ENCODE assay signal across 1 cellular context in the genomic region with DNA sequence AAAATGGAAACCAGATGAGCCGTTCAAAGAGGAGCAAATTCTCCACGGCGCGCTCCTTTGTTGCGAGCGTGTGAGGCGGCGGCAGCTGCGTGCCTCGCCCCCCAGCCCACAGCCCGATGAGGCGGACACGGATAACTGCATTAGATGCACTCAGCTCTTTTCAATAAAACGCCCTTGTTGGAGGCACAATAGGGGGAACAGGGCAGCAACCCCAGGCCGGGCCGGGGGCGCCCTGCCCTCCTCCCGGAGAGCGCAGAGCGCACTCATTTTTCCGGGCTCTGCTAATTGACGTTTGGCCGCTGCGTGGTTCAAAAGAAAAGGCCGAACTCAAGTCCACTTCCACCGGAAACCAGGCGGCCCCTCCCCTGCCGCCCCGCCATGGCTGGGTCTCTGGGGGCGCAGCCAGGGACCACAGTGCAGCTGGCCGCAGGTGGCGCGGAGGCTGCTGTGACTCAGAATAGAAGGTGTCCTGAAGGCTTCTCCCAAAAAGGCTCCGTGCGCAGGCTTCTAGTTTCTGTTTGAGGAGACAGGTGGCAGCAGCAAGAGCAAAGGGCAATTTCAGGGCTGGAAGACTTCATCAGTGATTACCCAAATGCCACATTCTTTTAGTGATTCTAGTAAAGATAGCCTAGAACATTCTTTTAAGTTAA.
TF ChIP-seq lines count a peak whose summit lies in the region.

No MANE protein-coding gene starts in this region.

TF ChIP-seq in HepG2, 621 proteins besides CTCF, POLR2A, EP300 and RAD21 (continued from another document and continues in another):
- TF ChIP-seq SNAPC4 (CRISPR knock-in tag; IDR thresholded peaks at IDR 0.05) (no peak), ZNF451 (CRISPR knock-in tag; IDR thresholded peaks at IDR 0.05) (peak; percentile 59; the same call in 1 of the 2 replicates), ZNF496 (CRISPR knock-in tag; IDR thresholded peaks at IDR 0.05; ENCODE audit: insufficient replicate concordance) (no peak), HHEX (CRISPR knock-in tag; IDR thresholded peaks at IDR 0.05) (no peak), TBX3 (IDR thresholded peaks at IDR 0.05; ENCODE audit: borderline replicate concordance) (peak; percentile 30; the same call in 1 of the 2 replicates), ZNF501 (CRISPR knock-in tag; IDR thresholded peaks at IDR 0.05) (no peak), HDAC2 (CRISPR knock-in tag; IDR thresholded peaks at IDR 0.05) (peak; percentile 79), EZH2 (conservative IDR thresholded peaks at IDR 0.05; ENCODE audit: low read depth, low read length) (no peak), GPBP1L1 (CRISPR knock-in tag; IDR thresholded peaks at IDR 0.05) (no peak), ZFP82 (CRISPR knock-in tag; IDR thresholded peaks at IDR 0.05; ENCODE audit: borderline replicate concordance) (no peak), ZNF329 (CRISPR knock-in tag; IDR thresholded peaks at IDR 0.05; ENCODE audit: low read depth) (no peak; the same call in 1 of the 2 replicates), CAMTA2 (CRISPR knock-in tag; IDR thresholded peaks at IDR 0.05; ENCODE audit: borderline replicate concordance) (no peak), MXD4 (CRISPR knock-in tag; IDR thresholded peaks at IDR 0.05) (peak; percentile 78), ZBTB3 (CRISPR knock-in tag; IDR thresholded peaks at IDR 0.05; ENCODE audit: borderline replicate concordance, low read depth) (no peak), SRSF9 (IDR thresholded peaks at IDR 0.05; ENCODE audit: borderline replicate concordance, insufficient read depth, low read depth, low read length, poor library complexity, severe bottlenecking) (no peak), TSC22D2 (CRISPR knock-in tag; IDR thresholded peaks at IDR 0.05; ENCODE audit: borderline replicate concordance) (0 out of 2 replicates have a peak, but pooled peaks have one; percentile 46), ELK4 (CRISPR knock-in tag; IDR thresholded peaks at IDR 0.05; ENCODE audit: borderline replicate concordance) (peak; percentile 81; the same call in 1 of the 2 replicates), ETV5 (CRISPR knock-in tag; IDR thresholded peaks at IDR 0.05; ENCODE audit: borderline replicate concordance) (peak; percentile 97), FOXP1 (IDR thresholded peaks at IDR 0.05) (no peak), FOXP1 (CRISPR knock-in tag; IDR thresholded peaks at IDR 0.05) (no peak; the same call in 1 of the 2 replicates), ZNF709 (CRISPR knock-in tag; IDR thresholded peaks at IDR 0.05) (no peak), ZNF263 (CRISPR knock-in tag; IDR thresholded peaks at IDR 0.05) (no peak), ZNF788 (CRISPR knock-in tag; IDR thresholded peaks at IDR 0.05; ENCODE audit: borderline replicate concordance) (peak; percentile 77; the same call in 1 of the 2 replicates), DMAP1 (CRISPR knock-in tag; IDR thresholded peaks at IDR 0.05) (peak; percentile 92), ZNF121 (CRISPR knock-in tag; IDR thresholded peaks at IDR 0.05) (no peak), PCBP1 (IDR thresholded peaks at IDR 0.05; ENCODE audit: borderline replicate concordance, low read depth, low read length) (peak; percentile 93), MAFG (CRISPR knock-in tag; IDR thresholded peaks at IDR 0.05) (no peak), ZNF598 (CRISPR knock-in tag; IDR thresholded peaks at IDR 0.05; ENCODE audit: borderline replicate concordance) (no peak)
- TF ChIP-seq, protein P1, sequence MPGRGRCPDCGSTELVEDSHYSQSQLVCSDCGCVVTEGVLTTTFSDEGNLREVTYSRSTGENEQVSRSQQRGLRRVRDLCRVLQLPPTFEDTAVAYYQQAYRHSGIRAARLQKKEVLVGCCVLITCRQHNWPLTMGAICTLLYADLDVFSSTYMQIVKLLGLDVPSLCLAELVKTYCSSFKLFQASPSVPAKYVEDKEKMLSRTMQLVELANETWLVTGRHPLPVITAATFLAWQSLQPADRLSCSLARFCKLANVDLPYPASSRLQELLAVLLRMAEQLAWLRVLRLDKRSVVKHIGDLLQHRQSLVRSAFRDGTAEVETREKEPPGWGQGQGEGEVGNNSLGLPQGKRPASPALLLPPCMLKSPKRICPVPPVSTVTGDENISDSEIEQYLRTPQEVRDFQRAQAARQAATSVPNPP (CRISPR knock-in tag; IDR thresholded peaks at IDR 0.05), result peak; percentile 34; the same call in 1 of the 2 replicates
- TF ChIP-seq, protein P2, sequence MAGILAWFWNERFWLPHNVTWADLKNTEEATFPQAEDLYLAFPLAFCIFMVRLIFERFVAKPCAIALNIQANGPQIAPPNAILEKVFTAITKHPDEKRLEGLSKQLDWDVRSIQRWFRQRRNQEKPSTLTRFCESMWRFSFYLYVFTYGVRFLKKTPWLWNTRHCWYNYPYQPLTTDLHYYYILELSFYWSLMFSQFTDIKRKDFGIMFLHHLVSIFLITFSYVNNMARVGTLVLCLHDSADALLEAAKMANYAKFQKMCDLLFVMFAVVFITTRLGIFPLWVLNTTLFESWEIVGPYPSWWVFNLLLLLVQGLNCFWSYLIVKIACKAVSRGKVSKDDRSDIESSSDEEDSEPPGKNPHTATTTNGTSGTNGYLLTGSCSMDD (CRISPR knock-in tag; IDR thresholded peaks at IDR 0.05), result no peak
- TF ChIP-seq, protein P3, sequence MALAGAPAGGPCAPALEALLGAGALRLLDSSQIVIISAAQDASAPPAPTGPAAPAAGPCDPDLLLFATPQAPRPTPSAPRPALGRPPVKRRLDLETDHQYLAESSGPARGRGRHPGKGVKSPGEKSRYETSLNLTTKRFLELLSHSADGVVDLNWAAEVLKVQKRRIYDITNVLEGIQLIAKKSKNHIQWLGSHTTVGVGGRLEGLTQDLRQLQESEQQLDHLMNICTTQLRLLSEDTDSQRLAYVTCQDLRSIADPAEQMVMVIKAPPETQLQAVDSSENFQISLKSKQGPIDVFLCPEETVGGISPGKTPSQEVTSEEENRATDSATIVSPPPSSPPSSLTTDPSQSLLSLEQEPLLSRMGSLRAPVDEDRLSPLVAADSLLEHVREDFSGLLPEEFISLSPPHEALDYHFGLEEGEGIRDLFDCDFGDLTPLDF (CRISPR knock-in tag; IDR thresholded peaks at IDR 0.05), result no peak
- TF ChIP-seq, protein P4, sequence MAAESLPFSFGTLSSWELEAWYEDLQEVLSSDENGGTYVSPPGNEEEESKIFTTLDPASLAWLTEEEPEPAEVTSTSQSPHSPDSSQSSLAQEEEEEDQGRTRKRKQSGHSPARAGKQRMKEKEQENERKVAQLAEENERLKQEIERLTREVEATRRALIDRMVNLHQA (CRISPR knock-in tag; IDR thresholded peaks at IDR 0.05), result no peak
- TF ChIP-seq, protein P5, sequence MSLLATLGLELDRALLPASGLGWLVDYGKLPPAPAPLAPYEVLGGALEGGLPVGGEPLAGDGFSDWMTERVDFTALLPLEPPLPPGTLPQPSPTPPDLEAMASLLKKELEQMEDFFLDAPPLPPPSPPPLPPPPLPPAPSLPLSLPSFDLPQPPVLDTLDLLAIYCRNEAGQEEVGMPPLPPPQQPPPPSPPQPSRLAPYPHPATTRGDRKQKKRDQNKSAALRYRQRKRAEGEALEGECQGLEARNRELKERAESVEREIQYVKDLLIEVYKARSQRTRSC (CRISPR knock-in tag; IDR thresholded peaks at IDR 0.05; ENCODE audit: low read depth), result no peak
- TF ChIP-seq, protein P6, sequence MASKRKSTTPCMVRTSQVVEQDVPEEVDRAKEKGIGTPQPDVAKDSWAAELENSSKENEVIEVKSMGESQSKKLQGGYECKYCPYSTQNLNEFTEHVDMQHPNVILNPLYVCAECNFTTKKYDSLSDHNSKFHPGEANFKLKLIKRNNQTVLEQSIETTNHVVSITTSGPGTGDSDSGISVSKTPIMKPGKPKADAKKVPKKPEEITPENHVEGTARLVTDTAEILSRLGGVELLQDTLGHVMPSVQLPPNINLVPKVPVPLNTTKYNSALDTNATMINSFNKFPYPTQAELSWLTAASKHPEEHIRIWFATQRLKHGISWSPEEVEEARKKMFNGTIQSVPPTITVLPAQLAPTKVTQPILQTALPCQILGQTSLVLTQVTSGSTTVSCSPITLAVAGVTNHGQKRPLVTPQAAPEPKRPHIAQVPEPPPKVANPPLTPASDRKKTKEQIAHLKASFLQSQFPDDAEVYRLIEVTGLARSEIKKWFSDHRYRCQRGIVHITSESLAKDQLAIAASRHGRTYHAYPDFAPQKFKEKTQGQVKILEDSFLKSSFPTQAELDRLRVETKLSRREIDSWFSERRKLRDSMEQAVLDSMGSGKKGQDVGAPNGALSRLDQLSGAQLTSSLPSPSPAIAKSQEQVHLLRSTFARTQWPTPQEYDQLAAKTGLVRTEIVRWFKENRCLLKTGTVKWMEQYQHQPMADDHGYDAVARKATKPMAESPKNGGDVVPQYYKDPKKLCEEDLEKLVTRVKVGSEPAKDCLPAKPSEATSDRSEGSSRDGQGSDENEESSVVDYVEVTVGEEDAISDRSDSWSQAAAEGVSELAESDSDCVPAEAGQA (IDR thresholded peaks at IDR 0.05; ENCODE audit: low read depth), result peak; percentile 78
- TF ChIP-seq, protein P6 (CRISPR knock-in tag; IDR thresholded peaks at IDR 0.05; ENCODE audit: borderline replicate concordance), result no peak
- TF ChIP-seq, protein P7, sequence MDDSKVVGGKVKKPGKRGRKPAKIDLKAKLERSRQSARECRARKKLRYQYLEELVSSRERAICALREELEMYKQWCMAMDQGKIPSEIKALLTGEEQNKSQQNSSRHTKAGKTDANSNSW (CRISPR knock-in tag; IDR thresholded peaks at IDR 0.05; ENCODE audit: borderline replicate concordance), result no peak
